In the genomic region with DNA sequence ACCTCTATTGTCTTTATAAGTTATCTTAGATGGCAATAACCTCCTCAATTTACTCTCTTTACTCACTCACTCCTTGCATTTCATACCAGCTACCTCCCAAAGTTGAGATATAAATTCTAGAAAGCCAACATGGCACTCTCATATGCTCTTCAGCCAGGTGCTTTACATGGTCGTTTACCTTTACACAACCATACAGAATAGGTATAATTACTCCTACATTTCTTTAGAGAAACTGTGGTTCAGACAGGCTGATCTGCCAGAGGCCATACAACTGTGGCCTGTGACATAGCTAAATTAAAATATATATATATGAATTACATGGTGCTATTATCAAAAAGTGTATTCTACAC, we compare ENCODE assay signal across 21 cellular contexts. TPM values are rescaled to one million over a fixed set of nuclear protein-coding genes. Genes with fewer than 3 reads are reported as not detected.
DNase-seq lines count a peak whose midpoint lies in the region; ATAC-seq, FAIRE-seq and TF ChIP-seq lines count a peak whose summit lies in the region.
"Had no signal": no experiment of that assay in that cellular context is flagged by ENCODE, and none has a peak within 500 bp of the region (broad histone marks: within the 10 kb centered on the region; RNA-seq: fewer than 3 reads in every experiment).

No MANE protein-coding gene starts in this region.

- DNase-seq in CD4-positive, alpha-beta T cell: no peak
- DNase-seq in GM12878 (ENCODE audit: low read depth, low spot score) (no peak), T-helper 1 cell (no peak), pancreas (no peak), NOMO-1 treated with dmso at 0.1 percent for 144 hours (lab: John Stamatoyannopoulos, UW; ENCODE audit: unreplicated experiment) (no peak)
- DNase-seq: activated T-cell treated with anti-CD3 and anti-CD28 coated beads, Interleukin-2, amount 50 U/mL, for 1 hour; adrenal gland; mesenchymal stem cell; NCI-H1048; NCI-H2171; NCI-H748 treated with DMSO at 0.1 percent for 48 hours; substantia nigra had no signal

- POLR2A ChIA-PET in CD4-positive, alpha-beta T cell (lab: Charles Lee): interaction anchor here (0.9 to 1.2 kb wide), 3 partner anchors 10 to 79 kb away, joined by 3 read pairs; no protein-coding TSS in a partner anchor
- POLR2A ChIA-PET in GM12878 (lab: Charles Lee): interaction anchor here (1.0 to 2.4 kb wide), 7 partner anchors 13 to 77 kb away, joined by 3 to 18 read pairs (median 3); partner anchors contain the start of gene HBS1L

- TF ChIP-seq RAD21 in GM12878 (IDR thresholded peaks at IDR 0.05; ENCODE audit: insufficient read depth, low read depth, low read length): no peak

- H3K4me3 ChIP-seq in GM12878 (no peak overlapping the region), pancreas (no peak overlapping the region)
- H3K4me3 ChIP-seq: adrenal gland, Peyer's patch, right atrium auricular region, SK-N-MC had no signal

- no peak overlapping the region for H2AFZ ChIP-seq in GM12878 (ENCODE audit: control insufficient read depth, low read depth, low read length)

- peaks cover 45% of the 10 kb centered on the region for H3K4me1 Mint-ChIP-seq in CD4-positive, alpha-beta T cell (ENCODE audit: low read depth)

- H3K27ac Mint-ChIP-seq in CD4-positive, alpha-beta T cell: peak overlapping the region; percentile 48

- H3K27me3 Mint-ChIP-seq in CD4-positive, alpha-beta T cell: no peaks in the 10 kb centered on the region

- no peak for TF ChIP-seq POLR2A in GM12878 (IDR thresholded peaks at IDR 0.05; ENCODE audit: low read depth, low read length)

- no peak overlapping the region for H3K27ac ChIP-seq in CD4-positive, alpha-beta T cell (ENCODE audit: low read depth, low read length)
- H3K27ac ChIP-seq in GM12878 (ENCODE audit: control insufficient read depth, insufficient read depth) (peak overlapping the region; percentile 64), pancreas (no peak overlapping the region)
- H3K27ac ChIP-seq: adrenal gland, right atrium auricular region, SK-N-MC had no signal

- CTCF ChIA-PET in CD4-positive, alpha-beta T cell (lab: Charles Lee): interaction anchor here (1.4 kb wide), 1 partner anchor 175 kb away, joined by 3 read pairs; no protein-coding TSS in a partner anchor
- CTCF ChIA-PET in GM12878 (lab: Yijun Ruan, JAX): interaction anchor here (0.8 to 2.5 kb wide), 8 partner anchors 10 to 415 kb away, joined by 3 to 16 read pairs (median 4); no protein-coding TSS in a partner anchor

- peak overlapping the region; percentile 61 for H3K4me2 ChIP-seq in GM12878 (ENCODE audit: control insufficient read depth, insufficient read depth)

- H3K36me3 ChIP-seq in GM12878 (ENCODE audit: control insufficient read depth in 2 of 2, insufficient read depth in 2 of 2, low read length in 1 of 2): no peaks in the 10 kb centered on the region
- H3K36me3 ChIP-seq in pancreas: no peaks in the 10 kb centered on the region
- H3K36me3 ChIP-seq: adrenal gland, Peyer's patch, right atrium auricular region had no signal

- H3K4me3 Mint-ChIP-seq in CD4-positive, alpha-beta T cell: no peak overlapping the region

- no peaks in the 10 kb centered on the region for H3K27me3 ChIP-seq in CD4-positive, alpha-beta T cell (ENCODE audit: control insufficient read depth, insufficient read depth, low read length)
- H3K27me3 ChIP-seq in GM12878 (replicated peaks in 1 of 2; ENCODE audit: control insufficient read depth in 2 of 2, insufficient read depth in 2 of 2, low read length in 1 of 2) (no peaks in the 10 kb centered on the region), pancreas (no peaks in the 10 kb centered on the region)
- H3K27me3 ChIP-seq: adrenal gland, Peyer's patch, right atrium auricular region had no signal

- intact Hi-C loops in CD4-positive, alpha-beta T cell (cut with DNase I, micrococcal nuclease): loop anchor here in 1 of 2 experiments (10.0 kb wide), 1 partner anchor 416 kb away; no protein-coding TSS in a partner anchor
- intact Hi-C loops in GM12878 (cut with micrococcal nuclease; ENCODE audit: unreplicated experiment) (loop anchor here (10.0 kb wide), 3 partner anchors 106 to 1054 kb away; partner anchors contain the start of gene TBPL1), pancreas (cut with DNase I) (no loop called here)

- SMC1A ChIA-PET in GM12878 (lab: Charles Lee; ENCODE audit: uncharacterized antibody, unreplicated experiment): interaction anchor here (0.9 to 3.2 kb wide), 18 partner anchors 10 to 175 kb away, joined by 3 to 41 read pairs (median 8); partner anchors contain the start of genes HBS1L and MYB

- H3K36me3 Mint-ChIP-seq in CD4-positive, alpha-beta T cell (ENCODE audit: low read depth): peaks cover 11% of the 10 kb centered on the region

- TF ChIP-seq EP300 in GM12878 (IDR thresholded peaks at IDR 0.05; ENCODE audit: borderline replicate concordance in 1 of 2, control insufficient read depth in 1 of 2, low read depth in 2 of 2, low read length in 2 of 2): no peak

- H3K9ac ChIP-seq in GM12878 (ENCODE audit: control insufficient read depth, insufficient read depth, low read length): no peak overlapping the region

- WGBS in GM12878 (ENCODE audit: insufficient coverage, insufficient replicate concordance, low lambda C conversion rate, missing lambda C conversion rate): 0% methylated on average over 1 of the region's 1 CpG
- WGBS in pancreas, 2 donors: 57 to 62% methylated on average over 1 of the region's 1 CpG

- H3K4me1 ChIP-seq in GM12878 (ENCODE audit: control insufficient read depth, insufficient read depth, low read length): peaks cover 28% of the 10 kb centered on the region
- H3K4me1 ChIP-seq in pancreas: no peaks in the 10 kb centered on the region
- H3K4me1 ChIP-seq: adrenal gland, Caco-2, Peyer's patch had no signal

- H3K9me3 Mint-ChIP-seq in CD4-positive, alpha-beta T cell: no peaks in the 10 kb centered on the region

- H4K20me1 ChIP-seq in GM12878 (ENCODE audit: control insufficient read depth, insufficient read depth): no peaks in the 10 kb centered on the region

- no peak for TF ChIP-seq CTCF in CD4-positive, alpha-beta T cell (IDR thresholded peaks at IDR 0.05)
- TF ChIP-seq CTCF in GM12878 (IDR thresholded peaks at IDR 0.05 in 2 of 3, conservative IDR thresholded peaks at IDR 0.05 in 1 of 3; ENCODE audit: control insufficient read depth in 2 of 3, extremely low read depth in 1 of 3, insufficient read depth in 1 of 3, low read depth in 3 of 3, low read length in 3 of 3): no peak
- no peak for TF ChIP-seq CTCF in pancreas (IDR thresholded peaks at IDR 0.05)

- H3K9me3 ChIP-seq in CD4-positive, alpha-beta T cell (ENCODE audit: control insufficient read depth, low read length): no peaks in the 10 kb centered on the region
- no peaks in the 10 kb centered on the region; the same call in 2 of the 3 replicates for H3K9me3 ChIP-seq in GM12878 (replicated peaks; ENCODE audit: control insufficient read depth, insufficient read depth, low read length)
- no peaks in the 10 kb centered on the region for H3K9me3 ChIP-seq in pancreas
- H3K9me3 ChIP-seq: adrenal gland, Caco-2, Peyer's patch, right atrium auricular region had no signal

- in situ Hi-C loops in GM12878 (cut with MboI): loop anchor here (25.0 kb wide), 1 partner anchor 1278 kb away; the partner anchor contains the start of gene BCLAF1

- BruUV-seq in GM12878 (replicated peaks; lab: Mats Ljungman, UMichigan): no TSS peak

- ATAC-seq in CD4-positive, alpha-beta T cell (ENCODE audit: poor library complexity): no peak
- ATAC-seq in GM19324 (IDR thresholded peaks at IDR 0.05; ENCODE audit: low FRiP score, unreplicated experiment) (peak; percentile 26), HG03064 (IDR thresholded peaks at IDR 0.05; ENCODE audit: low read depth, unreplicated experiment) (peak; percentile 14), GM12878 (peak; percentile 24), HG02759 (IDR thresholded peaks at IDR 0.05; ENCODE audit: unreplicated experiment) (no peak), pancreas (no peak)
- ATAC-seq: esophagus mucosa had no signal

- FAIRE-seq in GM12878 (lab: Jason Lieb, UNC): no peak
- no peak for FAIRE-seq in pancreas (lab: Jason Lieb, UNC)
- FAIRE-seq: islet of Langerhans had no signal

- RAD21 ChIA-PET in GM12878 (lab: Charles Lee; ENCODE audit: unreplicated experiment): interaction anchor here (0.9 to 3.1 kb wide), 9 partner anchors 10 to 175 kb away, joined by 3 to 41 read pairs (median 5); no protein-coding TSS in a partner anchor

- H3K79me2 ChIP-seq in GM12878 (ENCODE audit: control insufficient read depth, insufficient read depth, low read length): peaks cover 3% of the 10 kb centered on the region

RNA-seq across cellular contexts. Expression of gene HBS1L, which starts 45.7 kb away (rescaled TPM):
- 100 to 1,000 TPM; 106 to 117 TPM for total RNA-seq in CD4-positive, alpha-beta T cell
- 177 and 182 TPM in 2 replicates for total RNA-seq in GM12878 (2013; cell fraction: nucleolus; rRNA removed)
- total RNA-seq in GM12878 (2014; rRNA removed) (67.9 and 90.2 TPM in 2 replicates), GM12878 (2014; rRNA removed; fragmentation: Illumina TruSeq; extraction: Trizol) (85.9 and 93.6 TPM in 2 replicates), GM12878 (2021) (68.1 and 79.1 TPM in 2 replicates), pancreas (10 to 100 TPM; 36.0 to 41.5 (median 40.6) TPM)
- polyA plus RNA-seq in GM12878 (2011; ENCODE audit: low read depth): 74.4 TPM
- polyA plus RNA-seq in GM12878 (2011; rRNA removed) (106 and 146 TPM in 2 replicates), GM12878 (2014; fragmentation: Illumina TruSeq; extraction: Trizol) (74.0 and 96.1 TPM in 2 replicates), GM12878 (2014; fragmentation: Nextera tagmentation; extraction: Ambion mirVana) (10 to 100 TPM; 58.7 to 83.6 TPM), GM12878 (2014; rRNA removed) (53.4 and 71.1 TPM in 2 replicates), GM12878 (2016; fragmentation: Nextera tagmentation; extraction: Ambion mirVana) (100 to 1,000 TPM; 132 to 142 TPM), pancreas (10 to 100 TPM; 10.3 to 18.0 TPM)
- polyA plus RNA-seq in GM12878 (2011; cell fraction: cytosol; rRNA removed): 36.2 and 41.1 TPM in 2 replicates
- polyA plus RNA-seq in GM12878 (2011; cell fraction: nucleus; rRNA removed): 53.7 and 60.6 TPM in 2 replicates
- polyA plus RNA-seq in GM12878 (2012): 51.2 and 61.3 TPM in 2 replicates
- 92.4 and 120 TPM in 2 replicates for polyA minus RNA-seq in GM12878 (2011; rRNA and poly(A)+ RNA removed)
- polyA minus RNA-seq in GM12878 (2011; cell fraction: cytosol; rRNA and poly(A)+ RNA removed): 40.5 and 42.4 TPM in 2 replicates
- 58.0 and 75.3 TPM in 2 replicates for polyA minus RNA-seq in GM12878 (2011; cell fraction: nucleus; rRNA and poly(A)+ RNA removed)

RNA-seq across cellular contexts. Expression of gene ALDH8A1, which starts 59.0 kb away (rescaled TPM):
- 1 to 10 TPM; 1.4 to 1.6 TPM for total RNA-seq in CD4-positive, alpha-beta T cell
- 5.4 and 11.8 TPM in 2 replicates for total RNA-seq in GM12878 (2013; cell fraction: nucleolus; rRNA removed)
- total RNA-seq in GM12878 (2014; rRNA removed) (0.82 and 1.8 TPM in 2 replicates), GM12878 (2014; rRNA removed; fragmentation: Illumina TruSeq; extraction: Trizol) (0.13 and 0.37 TPM in 2 replicates), GM12878 (2021) (0.66 and 0.97 TPM in 2 replicates), pancreas (1 to 10 TPM in 1 of 6 donors, under 1 TPM in 5; 0.12 to 1.4 (median 0.51) TPM)
- 0.85 TPM for polyA plus RNA-seq in GM12878 (2011; ENCODE audit: low read depth)
- polyA plus RNA-seq in GM12878 (2011; rRNA removed) (0.73 and 1.2 TPM in 2 replicates), GM12878 (2014; fragmentation: Illumina TruSeq; extraction: Trizol) (0.62 TPM in 1 of 2 replicates, not detected in the other), GM12878 (2014; fragmentation: Nextera tagmentation; extraction: Ambion mirVana) (not detected), GM12878 (2014; rRNA removed) (0.18 and 1.5 TPM in 2 replicates), GM12878 (2016; fragmentation: Nextera tagmentation; extraction: Ambion mirVana) (under 1 TPM in 1 of 2 experiments, not detected in 1; 0.15 TPM), pancreas (1 to 10 TPM in 1 of 2 donors, under 1 TPM in 1; 0.99 to 1.2 TPM)
- 0.18 and 0.36 TPM in 2 replicates for polyA plus RNA-seq in GM12878 (2011; cell fraction: cytosol; rRNA removed)
- polyA plus RNA-seq in GM12878 (2011; cell fraction: nucleus; rRNA removed): 3.3 and 4.2 TPM in 2 replicates
- polyA plus RNA-seq in GM12878 (2012): 0.63 and 0.87 TPM in 2 replicates
- 0.80 and 3.9 TPM in 2 replicates for polyA minus RNA-seq in GM12878 (2011; rRNA and poly(A)+ RNA removed)
- polyA minus RNA-seq in GM12878 (2011; cell fraction: cytosol; rRNA and poly(A)+ RNA removed): not detected in 2 replicates
- polyA minus RNA-seq in GM12878 (2011; cell fraction: nucleus; rRNA and poly(A)+ RNA removed): 1.6 and 3.6 TPM in 2 replicates

Comparison
In these comparisons a context has a peak if more than half of its experiments do, and no peak if none do; other contexts are left out.
1. ATAC-seq: peak in GM19324 (single experiment), HG03064 (single experiment) and GM12878 (single experiment); none in CD4-positive, alpha-beta T cell (single experiment), HG02759 (single experiment) and pancreas (0 of 4).